ENCODE assay signal across 1 cellular context in the genomic region with DNA sequence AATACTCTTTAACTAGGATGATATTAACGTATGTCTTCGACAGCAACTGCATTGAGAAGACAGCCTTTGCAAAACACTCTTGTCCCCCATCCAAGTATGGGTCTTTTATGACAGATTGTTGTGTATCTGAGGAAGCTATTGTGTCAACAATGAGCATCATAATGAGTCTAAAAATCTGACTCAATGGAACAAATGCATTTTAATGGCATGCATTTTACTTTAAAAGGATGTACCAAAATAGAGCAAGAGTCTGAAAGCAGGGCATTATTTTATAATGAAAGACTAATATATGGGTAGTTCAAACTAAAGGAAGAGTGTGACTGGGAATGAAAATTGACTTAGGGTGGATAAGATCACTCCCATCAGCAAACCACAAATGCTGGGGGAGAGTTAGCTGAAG.
TF ChIP-seq lines count a peak whose summit lies in the region.

No MANE protein-coding gene starts in this region.

TF ChIP-seq in WTC11, 78 proteins besides CTCF, POLR2A, EP300 and RAD21 (continued from another document):
- TF ChIP-seq, protein P1, sequence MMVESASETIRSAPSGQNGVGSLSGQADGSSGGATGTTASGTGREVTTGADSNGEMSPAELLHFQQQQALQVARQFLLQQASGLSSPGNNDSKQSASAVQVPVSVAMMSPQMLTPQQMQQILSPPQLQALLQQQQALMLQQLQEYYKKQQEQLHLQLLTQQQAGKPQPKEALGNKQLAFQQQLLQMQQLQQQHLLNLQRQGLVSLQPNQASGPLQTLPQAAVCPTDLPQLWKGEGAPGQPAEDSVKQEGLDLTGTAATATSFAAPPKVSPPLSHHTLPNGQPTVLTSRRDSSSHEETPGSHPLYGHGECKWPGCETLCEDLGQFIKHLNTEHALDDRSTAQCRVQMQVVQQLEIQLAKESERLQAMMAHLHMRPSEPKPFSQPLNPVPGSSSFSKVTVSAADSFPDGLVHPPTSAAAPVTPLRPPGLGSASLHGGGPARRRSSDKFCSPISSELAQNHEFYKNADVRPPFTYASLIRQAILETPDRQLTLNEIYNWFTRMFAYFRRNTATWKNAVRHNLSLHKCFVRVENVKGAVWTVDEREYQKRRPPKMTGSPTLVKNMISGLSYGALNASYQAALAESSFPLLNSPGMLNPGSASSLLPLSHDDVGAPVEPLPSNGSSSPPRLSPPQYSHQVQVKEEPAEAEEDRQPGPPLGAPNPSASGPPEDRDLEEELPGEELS (CRISPR knock-in tag; IDR thresholded peaks at IDR 0.05): no peak
- no peak for TF ChIP-seq ZNF423 (CRISPR knock-in tag; IDR thresholded peaks at IDR 0.05)
- TF ChIP-seq, protein P2, sequence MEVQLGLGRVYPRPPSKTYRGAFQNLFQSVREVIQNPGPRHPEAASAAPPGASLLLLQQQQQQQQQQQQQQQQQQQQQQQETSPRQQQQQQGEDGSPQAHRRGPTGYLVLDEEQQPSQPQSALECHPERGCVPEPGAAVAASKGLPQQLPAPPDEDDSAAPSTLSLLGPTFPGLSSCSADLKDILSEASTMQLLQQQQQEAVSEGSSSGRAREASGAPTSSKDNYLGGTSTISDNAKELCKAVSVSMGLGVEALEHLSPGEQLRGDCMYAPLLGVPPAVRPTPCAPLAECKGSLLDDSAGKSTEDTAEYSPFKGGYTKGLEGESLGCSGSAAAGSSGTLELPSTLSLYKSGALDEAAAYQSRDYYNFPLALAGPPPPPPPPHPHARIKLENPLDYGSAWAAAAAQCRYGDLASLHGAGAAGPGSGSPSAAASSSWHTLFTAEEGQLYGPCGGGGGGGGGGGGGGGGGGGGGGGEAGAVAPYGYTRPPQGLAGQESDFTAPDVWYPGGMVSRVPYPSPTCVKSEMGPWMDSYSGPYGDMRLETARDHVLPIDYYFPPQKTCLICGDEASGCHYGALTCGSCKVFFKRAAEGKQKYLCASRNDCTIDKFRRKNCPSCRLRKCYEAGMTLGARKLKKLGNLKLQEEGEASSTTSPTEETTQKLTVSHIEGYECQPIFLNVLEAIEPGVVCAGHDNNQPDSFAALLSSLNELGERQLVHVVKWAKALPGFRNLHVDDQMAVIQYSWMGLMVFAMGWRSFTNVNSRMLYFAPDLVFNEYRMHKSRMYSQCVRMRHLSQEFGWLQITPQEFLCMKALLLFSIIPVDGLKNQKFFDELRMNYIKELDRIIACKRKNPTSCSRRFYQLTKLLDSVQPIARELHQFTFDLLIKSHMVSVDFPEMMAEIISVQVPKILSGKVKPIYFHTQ (CRISPR knock-in tag; IDR thresholded peaks at IDR 0.05): no peak
- no peak for TF ChIP-seq HMGA2 (CRISPR knock-in tag; IDR thresholded peaks at IDR 0.05)
- no peak for TF ChIP-seq SMAD4 (CRISPR knock-in tag; IDR thresholded peaks at IDR 0.05)
- TF ChIP-seq SOX15 (CRISPR knock-in tag; IDR thresholded peaks at IDR 0.05): no peak
- TF ChIP-seq, protein P3, sequence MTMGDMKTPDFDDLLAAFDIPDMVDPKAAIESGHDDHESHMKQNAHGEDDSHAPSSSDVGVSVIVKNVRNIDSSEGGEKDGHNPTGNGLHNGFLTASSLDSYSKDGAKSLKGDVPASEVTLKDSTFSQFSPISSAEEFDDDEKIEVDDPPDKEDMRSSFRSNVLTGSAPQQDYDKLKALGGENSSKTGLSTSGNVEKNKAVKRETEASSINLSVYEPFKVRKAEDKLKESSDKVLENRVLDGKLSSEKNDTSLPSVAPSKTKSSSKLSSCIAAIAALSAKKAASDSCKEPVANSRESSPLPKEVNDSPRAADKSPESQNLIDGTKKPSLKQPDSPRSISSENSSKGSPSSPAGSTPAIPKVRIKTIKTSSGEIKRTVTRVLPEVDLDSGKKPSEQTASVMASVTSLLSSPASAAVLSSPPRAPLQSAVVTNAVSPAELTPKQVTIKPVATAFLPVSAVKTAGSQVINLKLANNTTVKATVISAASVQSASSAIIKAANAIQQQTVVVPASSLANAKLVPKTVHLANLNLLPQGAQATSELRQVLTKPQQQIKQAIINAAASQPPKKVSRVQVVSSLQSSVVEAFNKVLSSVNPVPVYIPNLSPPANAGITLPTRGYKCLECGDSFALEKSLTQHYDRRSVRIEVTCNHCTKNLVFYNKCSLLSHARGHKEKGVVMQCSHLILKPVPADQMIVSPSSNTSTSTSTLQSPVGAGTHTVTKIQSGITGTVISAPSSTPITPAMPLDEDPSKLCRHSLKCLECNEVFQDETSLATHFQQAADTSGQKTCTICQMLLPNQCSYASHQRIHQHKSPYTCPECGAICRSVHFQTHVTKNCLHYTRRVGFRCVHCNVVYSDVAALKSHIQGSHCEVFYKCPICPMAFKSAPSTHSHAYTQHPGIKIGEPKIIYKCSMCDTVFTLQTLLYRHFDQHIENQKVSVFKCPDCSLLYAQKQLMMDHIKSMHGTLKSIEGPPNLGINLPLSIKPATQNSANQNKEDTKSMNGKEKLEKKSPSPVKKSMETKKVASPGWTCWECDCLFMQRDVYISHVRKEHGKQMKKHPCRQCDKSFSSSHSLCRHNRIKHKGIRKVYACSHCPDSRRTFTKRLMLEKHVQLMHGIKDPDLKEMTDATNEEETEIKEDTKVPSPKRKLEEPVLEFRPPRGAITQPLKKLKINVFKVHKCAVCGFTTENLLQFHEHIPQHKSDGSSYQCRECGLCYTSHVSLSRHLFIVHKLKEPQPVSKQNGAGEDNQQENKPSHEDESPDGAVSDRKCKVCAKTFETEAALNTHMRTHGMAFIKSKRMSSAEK (CRISPR knock-in tag; IDR thresholded peaks at IDR 0.05; ENCODE audit: borderline replicate concordance): no peak
- TF ChIP-seq, protein P4, sequence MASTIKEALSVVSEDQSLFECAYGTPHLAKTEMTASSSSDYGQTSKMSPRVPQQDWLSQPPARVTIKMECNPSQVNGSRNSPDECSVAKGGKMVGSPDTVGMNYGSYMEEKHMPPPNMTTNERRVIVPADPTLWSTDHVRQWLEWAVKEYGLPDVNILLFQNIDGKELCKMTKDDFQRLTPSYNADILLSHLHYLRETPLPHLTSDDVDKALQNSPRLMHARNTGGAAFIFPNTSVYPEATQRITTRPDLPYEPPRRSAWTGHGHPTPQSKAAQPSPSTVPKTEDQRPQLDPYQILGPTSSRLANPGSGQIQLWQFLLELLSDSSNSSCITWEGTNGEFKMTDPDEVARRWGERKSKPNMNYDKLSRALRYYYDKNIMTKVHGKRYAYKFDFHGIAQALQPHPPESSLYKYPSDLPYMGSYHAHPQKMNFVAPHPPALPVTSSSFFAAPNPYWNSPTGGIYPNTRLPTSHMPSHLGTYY (CRISPR knock-in tag; IDR thresholded peaks at IDR 0.05): no peak
- TF ChIP-seq, protein P5, sequence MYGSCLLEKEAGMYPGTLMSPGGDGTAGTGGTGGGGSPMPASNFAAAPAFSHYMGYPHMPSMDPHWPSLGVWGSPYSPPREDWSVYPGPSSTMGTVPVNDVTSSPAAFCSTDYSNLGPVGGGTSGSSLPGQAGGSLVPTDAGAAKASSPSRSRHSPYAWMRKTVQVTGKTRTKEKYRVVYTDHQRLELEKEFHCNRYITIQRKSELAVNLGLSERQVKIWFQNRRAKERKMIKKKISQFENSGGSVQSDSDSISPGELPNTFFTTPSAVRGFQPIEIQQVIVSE (CRISPR knock-in tag; IDR thresholded peaks at IDR 0.05; ENCODE audit: borderline replicate concordance): no peak
